In genomic region chr10:128062837-128063563, GRCh38 we compare ENCODE assay signal across 8 cellular contexts.
DNase-seq lines count a peak whose midpoint lies in the region; ATAC-seq, FAIRE-seq and TF ChIP-seq lines count a peak whose summit lies in the region.

No MANE protein-coding gene starts in this region.

- WGBS in aorta, 2 donors, result 44 to 48% methylated on average over 20 of the region's 20 CpGs

- peak; percentile 54 for ATAC-seq in GM18498 (IDR thresholded peaks at IDR 0.05; ENCODE audit: unreplicated experiment)
- ATAC-seq in HG02840 (IDR thresholded peaks at IDR 0.05; ENCODE audit: low FRiP score, unreplicated experiment), result peak; percentile 52
- peak; percentile 60 for ATAC-seq in mucosa of descending colon
- ATAC-seq in aorta (ENCODE audit: low FRiP score), result no peak

- POLR2A ChIA-PET in HEK293T (lab: Yijun Ruan, JAX), result no interaction called here

- peaks cover 2% of the 10 kb centered on the region for H3K36me3 ChIP-seq in astrocyte (ENCODE audit: insufficient read depth, low read length)
- no peaks in the 10 kb centered on the region for H3K36me3 ChIP-seq in mucosa of descending colon (ENCODE audit: low read depth)
- H3K36me3 ChIP-seq in aorta (ENCODE audit: control insufficient read depth in 1 of 2, insufficient read depth in 2 of 2, low read length in 1 of 2), result no peaks in the 10 kb centered on the region

- no peak overlapping the region for H3K4me2 ChIP-seq in astrocyte (ENCODE audit: low read length)

- peaks cover 2% of the 10 kb centered on the region for H3K9me3 ChIP-seq in astrocyte (ENCODE audit: insufficient read depth, low read depth, low read length)
- no peaks in the 10 kb centered on the region for H3K9me3 ChIP-seq in mucosa of descending colon
- H3K9me3 ChIP-seq in aorta (ENCODE audit: control insufficient read depth, low read length), result no peaks in the 10 kb centered on the region

- no peaks in the 10 kb centered on the region for H3K79me2 ChIP-seq in astrocyte (ENCODE audit: insufficient read depth, low read length)

- peaks cover 20% of the 10 kb centered on the region for H3K36me3 Mint-ChIP-seq in astrocyte (ENCODE audit: low read depth, unreplicated experiment)

- no peaks in the 10 kb centered on the region for H3K9me3 Mint-ChIP-seq in astrocyte (ENCODE audit: unreplicated experiment)

- H3K4me1 Mint-ChIP-seq in astrocyte (ENCODE audit: low read depth, unreplicated experiment), result peaks cover 29% of the 10 kb centered on the region

- no peaks in the 10 kb centered on the region for H3K27me3 Mint-ChIP-seq in astrocyte (ENCODE audit: low read depth, unreplicated experiment)

- H3K4me3 Mint-ChIP-seq in astrocyte (ENCODE audit: unreplicated experiment), result no peak overlapping the region

- CTCF ChIA-PET in HEK293T (lab: Yijun Ruan, JAX), result interaction anchor here (2.0 kb wide), 1 partner anchor 28 kb away, joined by 7 read pairs; no protein-coding TSS in a partner anchor

- H3K27me3 ChIP-seq in astrocyte (ENCODE audit: insufficient read depth, low read length) (no peaks in the 10 kb centered on the region), aorta (ENCODE audit: control insufficient read depth in 1 of 2, insufficient read depth in 2 of 2, low read length in 1 of 2) (no peaks in the 10 kb centered on the region)

- peaks cover 22% of the 10 kb centered on the region for H3K4me1 ChIP-seq in astrocyte (ENCODE audit: insufficient read depth, low read length)
- H3K4me1 ChIP-seq in mucosa of descending colon (ENCODE audit: low read depth), result peaks cover 8% of the 10 kb centered on the region
- peaks cover 3 to 5% of the 10 kb centered on the region in 2 donors for H3K4me1 ChIP-seq in aorta (ENCODE audit: control insufficient read depth in 1 of 2, insufficient read depth in 2 of 2, low read length in 2 of 2)

- intact Hi-C loops in mucosa of descending colon (cut with DNase I, micrococcal nuclease), result no loop called here
- intact Hi-C loops in aorta (cut with DNase I), result no loop called here

- no peaks in the 10 kb centered on the region for H4K20me1 ChIP-seq in astrocyte (ENCODE audit: insufficient read depth, low read length)

- FAIRE-seq in astrocyte (lab: Jason Lieb, UNC), result no peak

- H3K4me3 ChIP-seq in astrocyte (ENCODE audit: insufficient read depth, low read depth, low read length), result no peak overlapping the region
- H3K4me3 ChIP-seq in mucosa of descending colon, result no peak overlapping the region
- H3K4me3 ChIP-seq in aorta (ENCODE audit: low read length in 2 of 2), result no peak overlapping the region

- DNase-seq in OCI-M1 (lab: John Stamatoyannopoulos, UW), result peak; percentile 19
- DNase-seq in astrocyte (ENCODE audit: low read depth), result no peak
- DNase-seq in mucosa of descending colon, result peak in 1 of 3 donors; percentile 45
- DNase-seq in aorta, result peak; percentile 58 to 76
- DNase-seq in A172 (ENCODE audit: low spot score), result no peak
- DNase-seq in HEK293T (ENCODE audit: extremely low spot score), result no peak

- no peak overlapping the region for H3K9ac ChIP-seq in astrocyte (ENCODE audit: low read length)

- TF ChIP-seq CTCF in astrocyte (IDR thresholded peaks at IDR 0.05; ENCODE audit: insufficient read depth, low read depth, low read length) (no peak), mucosa of descending colon (IDR thresholded peaks at IDR 0.05) (no peak)

- H3K27ac ChIP-seq in astrocyte (ENCODE audit: low read depth, low read length) (no peak overlapping the region), aorta (ENCODE audit: low read depth in 1 of 2, low read length in 2 of 2) (no peak overlapping the region)

- H2AFZ ChIP-seq in astrocyte (ENCODE audit: low read depth, low read length), result no peak overlapping the region

- peak overlapping the region; percentile 90 for H3K27ac Mint-ChIP-seq in astrocyte (ENCODE audit: unreplicated experiment)

TF ChIP-seq in HEK293T, 16 proteins besides CTCF, POLR2A, EP300 and RAD21:
- TF ChIP-seq ZNF384 (IDR thresholded peaks at IDR 0.05) (no peak), PKNOX1 (IDR thresholded peaks at IDR 0.05) (no peak), ELF4 (IDR thresholded peaks at IDR 0.05) (no peak), SUZ12 (IDR thresholded peaks at IDR 0.05) (no peak), L3MBTL2 (conservative IDR thresholded peaks at IDR 0.05) (no peak), BHLHE40 (IDR thresholded peaks at IDR 0.05; ENCODE audit: borderline replicate concordance) (no peak), TARDBP (IDR thresholded peaks at IDR 0.05) (no peak)
TF ChIP-seq in HEK293T: peak in this region for 0.

Comparison
In these comparisons a context has a peak if more than half of its experiments do, and no peak if none do; other contexts are left out.
1. DNase-seq: peak in OCI-M1 (single experiment) and aorta (2 of 2); none in astrocyte (single experiment), A172 (single experiment) and HEK293T (single experiment).